ENCODE assay signal across 10 cellular contexts in the genomic region with DNA sequence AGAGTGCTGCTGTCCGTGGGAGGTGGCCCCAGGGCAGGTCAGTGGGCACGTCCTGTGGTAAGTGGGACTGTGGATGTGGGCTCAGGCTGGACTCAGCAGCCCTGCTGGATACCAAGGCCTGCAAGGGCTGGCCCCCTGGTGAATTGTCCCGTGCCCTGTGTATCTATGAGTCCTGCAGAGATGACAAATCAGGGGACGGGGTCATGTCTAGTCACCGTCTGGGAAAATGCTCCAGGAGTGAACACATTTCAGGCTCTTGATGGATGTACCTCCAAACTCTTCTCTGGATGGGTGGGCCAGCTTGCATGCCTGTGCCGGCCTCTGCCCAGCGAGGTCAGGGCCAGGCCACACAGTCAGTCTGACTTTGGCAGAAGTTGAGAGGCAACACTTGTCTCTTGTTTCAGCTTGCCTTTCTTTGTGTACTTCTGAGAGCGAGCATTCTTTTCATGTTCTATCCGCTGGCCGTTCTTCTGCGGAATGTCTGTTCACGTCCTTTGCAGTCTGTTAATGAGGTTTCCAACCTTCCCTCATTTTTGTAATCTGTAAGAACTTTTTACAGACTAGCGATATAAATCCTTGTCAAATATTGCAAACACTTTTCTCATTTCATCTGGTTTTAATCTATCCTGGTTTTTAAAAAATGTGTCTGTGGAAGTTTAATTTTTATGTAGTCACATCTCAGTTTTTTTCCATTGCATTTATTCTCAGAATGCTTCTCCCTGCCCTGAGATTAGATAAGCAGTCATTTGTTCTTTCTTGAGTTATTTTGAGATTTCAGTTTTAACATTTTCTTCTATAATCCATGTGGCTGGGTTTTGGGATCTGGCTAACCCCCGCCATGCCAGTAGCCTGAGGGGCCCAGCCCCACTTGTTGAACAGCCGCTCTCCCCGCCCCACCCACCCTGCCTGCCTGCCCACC. TPM values are rescaled to one million over a fixed set of nuclear protein-coding genes. Genes with fewer than 3 reads are reported as not detected.
A peak's percentile ranks its signal among the peaks of the same experiment; 100 is the strongest.
DNase-seq lines count a peak whose midpoint lies in the region; ATAC-seq, FAIRE-seq and TF ChIP-seq lines count a peak whose summit lies in the region.
"Had no signal": no experiment of that assay in that cellular context is flagged by ENCODE, and none has a peak within 500 bp of the region (broad histone marks: within the 10 kb centered on the region; RNA-seq: fewer than 3 reads in every experiment).

No MANE protein-coding gene starts in this region.

- dilution Hi-C loops in mammary epithelial cell (cut with HindIII; ENCODE audit: low sequenced_read_pairs), result loop anchor here (5.0 kb wide), 1 partner anchor 53 kb away; a partner anchor contains a TSS

- no peaks in the 10 kb centered on the region for H3K27me3 ChIP-seq in mammary epithelial cell (ENCODE audit: insufficient read depth, low read length)
- no peaks in the 10 kb centered on the region for H3K27me3 ChIP-seq in cardiac muscle cell
- no peaks in the 10 kb centered on the region for H3K27me3 ChIP-seq in pancreas

- H2AFZ ChIP-seq in mammary epithelial cell (ENCODE audit: low read depth, low read length), result no peak overlapping the region

- peak; percentile 44 for ATAC-seq in sciatic nerve
- ATAC-seq in pancreas, result no peak
- ATAC-seq: T-cell had no signal

- H3K4me3 ChIP-seq in mammary epithelial cell (replicated peaks in 1 of 3; ENCODE audit: insufficient read depth in 1 of 3, low read depth in 2 of 3, low read length in 3 of 3) (no peak overlapping the region), cardiac muscle cell (no peak overlapping the region), pancreas (no peak overlapping the region)

- no TSS peak for BruUV-seq in mammary epithelial cell (replicated peaks; lab: Mats Ljungman, UMichigan)

- CTCF ChIA-PET in mammary epithelial cell (lab: Charles Lee; ENCODE audit: low non-redundant PET), result no interaction called here

- in situ Hi-C loops in mammary epithelial cell (cut with MboI; ENCODE audit: low sequenced_read_pairs in 2 of 2), result no loop called here

- FAIRE-seq in pancreas (lab: Jason Lieb, UNC) (no peak), frontal cortex (lab: Jason Lieb, UNC) (no peak)

- no peak for TF ChIP-seq CTCF in mammary epithelial cell (conservative IDR thresholded peaks at IDR 0.05 in 1 of 2, IDR thresholded peaks at IDR 0.05 in 1 of 2; ENCODE audit: extremely low read depth in 1 of 2, insufficient read depth in 1 of 2, low read depth in 1 of 2, low read length in 2 of 2)
- no peak for TF ChIP-seq CTCF in cardiac muscle cell (IDR thresholded peaks at IDR 0.05; ENCODE audit: low read depth, low read length)
- TF ChIP-seq CTCF in pancreas (IDR thresholded peaks at IDR 0.05), result no peak

- H3K79me2 ChIP-seq in mammary epithelial cell (ENCODE audit: insufficient read depth, low read length), result no peaks in the 10 kb centered on the region

- 4% methylated on average over 12 of the region's 16 CpGs for WGBS in mammary epithelial cell (ENCODE audit: low coverage, missing lambda C conversion rate)
- WGBS in pancreas, 2 donors, result 90 to 94% methylated on average over 16 of the region's 16 CpGs

- H3K9me3 ChIP-seq in mammary epithelial cell (replicated peaks; ENCODE audit: insufficient read depth, low read length) (no peaks in the 10 kb centered on the region), cardiac muscle cell (ENCODE audit: low read depth) (no peaks in the 10 kb centered on the region), pancreas (no peaks in the 10 kb centered on the region)

- H4K20me1 ChIP-seq in mammary epithelial cell (ENCODE audit: insufficient read depth, low read length), result no peaks in the 10 kb centered on the region

- intact Hi-C loops in mammary epithelial cell (cut with micrococcal nuclease), result no loop called here
- intact Hi-C loops in sciatic nerve (cut with DNase I), result no loop called here
- intact Hi-C loops in pancreas (cut with DNase I), result no loop called here

- peak; percentile 73 for DNase-seq in GM04503 (ENCODE audit: low read depth)
- DNase-seq in mammary epithelial cell, result peak; percentile 83
- DNase-seq in cardiac muscle cell (ENCODE audit: low read depth in 1 of 2, low spot score in 1 of 2), result peak; percentile 55 to 73
- no peak for DNase-seq in sciatic nerve (ENCODE audit: low spot score)
- DNase-seq in pancreas, result no peak
- no peak for DNase-seq in COLO668 (lab: John Stamatoyannopoulos, UW; ENCODE audit: unreplicated experiment)
- DNase-seq in frontal cortex (ENCODE audit: low spot score in 2 of 2), result no peak
- no peak for DNase-seq in C1 segment of cervical spinal cord (lab: John Stamatoyannopoulos, UW)
- DNase-seq: NCI-H526, T-cell had no signal

- peak overlapping the region; percentile 52 for H3K4me2 ChIP-seq in mammary epithelial cell (ENCODE audit: insufficient read depth, low read depth, low read length)

- H3K4me1 ChIP-seq in mammary epithelial cell (ENCODE audit: insufficient read depth, low read length) (peaks cover 25% of the 10 kb centered on the region), cardiac muscle cell (ENCODE audit: low read depth) (peaks cover 26% of the 10 kb centered on the region), pancreas (no peaks in the 10 kb centered on the region)

- peaks cover 41% of the 10 kb centered on the region for H3K36me3 ChIP-seq in mammary epithelial cell (ENCODE audit: insufficient read depth, low read length)
- peaks cover 49% of the 10 kb centered on the region for H3K36me3 ChIP-seq in cardiac muscle cell
- peaks cover 0 to 51% (median 19%) of the 10 kb centered on the region in 3 donors for H3K36me3 ChIP-seq in pancreas

- no peak overlapping the region for H3K9ac ChIP-seq in mammary epithelial cell (ENCODE audit: insufficient read depth, low read length)

- H3K27ac ChIP-seq in mammary epithelial cell (ENCODE audit: insufficient read depth, low read depth, low read length) (no peak overlapping the region), cardiac muscle cell (peak overlapping the region; percentile 91), pancreas (no peak overlapping the region)

RNA-seq across cellular contexts. Expression of a gene that starts 11.3 kb away (rescaled TPM):
- total RNA-seq in mammary epithelial cell (under 1 TPM in 1 of 2 donors, not detected in 1; 0.17 TPM), cardiac muscle cell (0.81 and 2.2 TPM in 2 replicates), sciatic nerve (256 TPM), pancreas (10 to 100 TPM in 5 of 6 donors, 1 to 10 TPM in 1; 8.2 to 57.7 (median 36.3) TPM), frontal cortex (13.9 TPM)
- polyA plus RNA-seq in mammary epithelial cell (0.02 TPM), cardiac muscle cell (0.91 TPM in 1 of 2 replicates, not detected in the other), pancreas (100 to 1,000 TPM; 122 to 140 TPM)
- not detected for polyA minus RNA-seq in mammary epithelial cell

RNA-seq across cellular contexts. Expression of a gene that starts 28.4 kb away (rescaled TPM):
- 100 to 1,000 TPM in 1 of 2 donors, 10 to 100 TPM in 1; 79.7 to 123 TPM for total RNA-seq in mammary epithelial cell
- 43.9 TPM for polyA plus RNA-seq in mammary epithelial cell
- 103 TPM for polyA minus RNA-seq in mammary epithelial cell
- 131 and 205 TPM in 2 replicates for total RNA-seq in cardiac muscle cell
- polyA plus RNA-seq in cardiac muscle cell, result 80.8 and 108 TPM in 2 replicates
- 163 TPM for total RNA-seq in sciatic nerve
- total RNA-seq in pancreas, result 10 to 100 TPM; 24.4 to 52.6 (median 32.4) TPM
- 100 to 1,000 TPM; 106 to 109 TPM for polyA plus RNA-seq in pancreas
- total RNA-seq in frontal cortex, result 58.7 TPM

RNA-seq across cellular contexts. Expression of a gene that starts 30.0 kb away (rescaled TPM):
- under 1 TPM; 0.33 to 0.85 TPM for total RNA-seq in mammary epithelial cell
- polyA plus RNA-seq in mammary epithelial cell, result 0.15 TPM
- polyA minus RNA-seq in mammary epithelial cell, result not detected
- 1,875 and 4,623 TPM in 2 replicates for total RNA-seq in cardiac muscle cell
- polyA plus RNA-seq in cardiac muscle cell, result 1,312 and 3,313 TPM in 2 replicates
- 205 TPM for total RNA-seq in sciatic nerve
- total RNA-seq in pancreas, result 1 to 10 TPM in 3 of 6 donors, under 1 TPM in 3; 0.40 to 3.2 (median 1.1) TPM
- 1 to 10 TPM; 5.9 to 6.3 TPM for polyA plus RNA-seq in pancreas
- 0.41 TPM for total RNA-seq in frontal cortex

RNA-seq across cellular contexts. Expression of a gene that starts 38.9 kb away (rescaled TPM):
- total RNA-seq in mammary epithelial cell, result under 1 TPM; 0.45 to 0.50 TPM
- 0.24 TPM for polyA plus RNA-seq in mammary epithelial cell
- polyA minus RNA-seq in mammary epithelial cell, result not detected
- 6.5 and 13.6 TPM in 2 replicates for total RNA-seq in cardiac muscle cell
- polyA plus RNA-seq in cardiac muscle cell, result 3.2 and 3.4 TPM in 2 replicates
- total RNA-seq in sciatic nerve, result 38.3 TPM
- total RNA-seq in pancreas, result 1 to 10 TPM in 5 of 6 donors, under 1 TPM in 1; 0.75 to 5.4 (median 2.4) TPM
- polyA plus RNA-seq in pancreas, result 1 to 10 TPM; 3.8 to 4.9 TPM
- total RNA-seq in frontal cortex, result 4.1 TPM

RNA-seq across cellular contexts. Expression of a gene that starts 49.8 kb away (rescaled TPM):
- 10 to 100 TPM; 36.7 to 73.0 TPM for total RNA-seq in mammary epithelial cell
- polyA plus RNA-seq in mammary epithelial cell, result 88.7 TPM
- polyA minus RNA-seq in mammary epithelial cell, result 300 TPM
- 214 and 233 TPM in 2 replicates for total RNA-seq in cardiac muscle cell
- 113 and 120 TPM in 2 replicates for polyA plus RNA-seq in cardiac muscle cell
- 78.3 TPM for total RNA-seq in sciatic nerve
- total RNA-seq in pancreas, result 10 to 100 TPM in 1 of 6 donors, 1 to 10 TPM in 5; 3.5 to 14.5 (median 7.7) TPM
- polyA plus RNA-seq in pancreas, result 10 to 100 TPM; 17.3 to 37.6 TPM
- 39.9 TPM for total RNA-seq in frontal cortex

Comparison
In these comparisons a context has a peak if more than half of its experiments do, and no peak if none do; other contexts are left out.
1. DNase-seq: peak in GM04503 (single experiment), mammary epithelial cell (single experiment) and cardiac muscle cell (2 of 2); none in sciatic nerve (single experiment), pancreas (0 of 6), COLO668 (single experiment), frontal cortex (0 of 2) and C1 segment of cervical spinal cord (0 of 14).
2. RNA of a gene that starts 30.0 kb away (total RNA-seq): 1,875 to 4,623 TPM in cardiac muscle cell and 205 TPM in sciatic nerve (single experiment); 0.40 to 3.2 TPM in pancreas, 0.33 to 0.85 TPM in mammary epithelial cell and 0.41 TPM in frontal cortex (single experiment); every median in the first group is over 10 times any median in the second.